ENCODE assay signal across 9 cellular contexts in the genomic region with DNA sequence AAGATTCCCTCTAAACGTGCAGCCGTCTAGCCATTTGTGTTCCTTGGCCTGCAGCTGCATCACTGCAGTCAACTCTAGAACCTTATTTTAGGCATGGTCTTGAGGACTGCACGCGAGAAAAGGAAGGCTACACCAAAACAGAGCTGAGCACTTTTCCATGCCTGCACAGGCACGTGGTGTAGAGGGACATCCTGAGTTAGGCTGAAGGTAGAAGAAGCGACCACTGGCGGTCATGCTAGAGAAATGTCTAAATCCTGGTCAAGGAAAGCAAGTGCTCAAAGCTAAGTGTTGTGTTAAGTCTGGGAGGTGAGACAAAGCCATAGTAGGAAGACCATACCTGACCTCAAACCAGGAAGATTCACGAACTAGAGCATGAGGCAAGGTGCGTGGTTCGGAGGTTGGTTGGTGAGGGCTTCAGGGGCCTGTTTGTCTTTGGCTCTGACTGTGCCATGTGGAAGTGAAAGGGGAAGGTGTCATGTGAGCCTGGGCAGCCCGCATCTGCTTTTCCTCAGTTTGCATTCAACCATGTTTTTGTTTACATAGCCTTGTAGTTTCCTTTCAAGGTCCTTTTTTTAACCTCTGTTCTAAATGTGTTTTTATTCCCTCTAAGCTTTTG.
DNase-seq lines count a peak whose midpoint lies in the region; ATAC-seq, FAIRE-seq and TF ChIP-seq lines count a peak whose summit lies in the region.
"Had no signal": no experiment of that assay in that cellular context is flagged by ENCODE, and none has a peak within 500 bp of the region (broad histone marks: within the 10 kb centered on the region; RNA-seq: fewer than 3 reads in every experiment).

No MANE protein-coding gene starts in this region.

- peaks cover 12 to 43% (median 21%) of the 10 kb centered on the region in 10 experiments for H3K4me1 ChIP-seq in BLaER1 treated with 17β-estradiol and CSF1 and Interleukin-3, amounts not matched to agents 10 nM and 100 nM
- H3K4me1 ChIP-seq in GM12878 (ENCODE audit: control insufficient read depth, insufficient read depth, low read length): no peaks in the 10 kb centered on the region
- no peaks in the 10 kb centered on the region for H3K4me1 ChIP-seq in sigmoid colon

- H3K27me3 ChIP-seq in BLaER1 treated with 17β-estradiol and CSF1 and Interleukin-3, amounts not matched to agents 10 nM and 100 nM: no peaks in the 10 kb centered on the region
- no peaks in the 10 kb centered on the region for H3K27me3 ChIP-seq in GM12878 (replicated peaks in 1 of 2; ENCODE audit: control insufficient read depth in 2 of 2, insufficient read depth in 2 of 2, low read length in 1 of 2)
- H3K27me3 ChIP-seq in sigmoid colon: no peaks in the 10 kb centered on the region

- POLR2A ChIA-PET in GM12878 (lab: Charles Lee): no interaction called here

- no peak for TF ChIP-seq POLR2A in GM12878 (IDR thresholded peaks at IDR 0.05; ENCODE audit: low read depth, low read length)
- no peak for TF ChIP-seq POLR2A in H54 (IDR thresholded peaks at IDR 0.05; ENCODE audit: low read depth, low read length)
- TF ChIP-seq POLR2A in sigmoid colon (IDR thresholded peaks at IDR 0.05): no peak

- RAD21 ChIA-PET in GM12878 (lab: Charles Lee; ENCODE audit: unreplicated experiment): no interaction called here

- TF ChIP-seq EP300 in GM12878 (IDR thresholded peaks at IDR 0.05; ENCODE audit: borderline replicate concordance in 1 of 2, control insufficient read depth in 1 of 2, low read depth in 2 of 2, low read length in 2 of 2) (no peak), sigmoid colon (IDR thresholded peaks at IDR 0.05) (no peak)

- WGBS in GM12878 (ENCODE audit: insufficient coverage, insufficient replicate concordance, low lambda C conversion rate, missing lambda C conversion rate): 22% methylated on average over 11 of the region's 11 CpGs
- 83 to 93% methylated on average over 11 of the region's 11 CpGs for WGBS in sigmoid colon, 2 donors

- H2AFZ ChIP-seq in GM12878 (ENCODE audit: control insufficient read depth, low read depth, low read length): peak overlapping the region; percentile 40

- peak; percentile 7 for DNase-seq in GM12878 (ENCODE audit: low read depth, low spot score)
- no peak for DNase-seq in H54 (ENCODE audit: insufficient read length, low spot score)
- no peak for DNase-seq in activated naive CD4-positive, alpha-beta T cell (lab: John Stamatoyannopoulos, UW)
- DNase-seq in T-helper 2 cell: no peak
- DNase-seq in sigmoid colon: no peak
- DNase-seq: NCI-H1694 treated with DMSO at 0.1 percent for 48 hours had no signal

- ATAC-seq in GM19395 (IDR thresholded peaks at IDR 0.05; ENCODE audit: unreplicated experiment) (peak; percentile 78), HG03095 (IDR thresholded peaks at IDR 0.05; ENCODE audit: unreplicated experiment) (peak; percentile 68), GM12878 (peak; percentile 35)

- TF ChIP-seq CTCF in GM12878 (IDR thresholded peaks at IDR 0.05 in 2 of 3, conservative IDR thresholded peaks at IDR 0.05 in 1 of 3; ENCODE audit: control insufficient read depth in 2 of 3, extremely low read depth in 1 of 3, insufficient read depth in 1 of 3, low read depth in 3 of 3, low read length in 3 of 3) (peak in 1 of 3 experiments; percentile 10; a peak in 1 of 6 replicates), sigmoid colon (IDR thresholded peaks at IDR 0.05) (no peak)

- H3K9me3 ChIP-seq in BLaER1 treated with 17β-estradiol and CSF1 and Interleukin-3, amounts not matched to agents 10 nM and 100 nM (replicated peaks in 1 of 11): no peaks in the 10 kb centered on the region
- H3K9me3 ChIP-seq in GM12878 (replicated peaks; ENCODE audit: control insufficient read depth, insufficient read depth, low read length): no peaks in the 10 kb centered on the region
- no peaks in the 10 kb centered on the region for H3K9me3 ChIP-seq in sigmoid colon

- FAIRE-seq in GM12878 (lab: Jason Lieb, UNC) (no peak), H54 (lab: Jason Lieb, UNC) (no peak)

- H4K20me1 ChIP-seq in BLaER1 treated with 17β-estradiol and CSF1 and Interleukin-3, amounts not matched to agents 10 nM and 100 nM: no peaks in the 10 kb centered on the region
- no peaks in the 10 kb centered on the region for H4K20me1 ChIP-seq in GM12878 (ENCODE audit: control insufficient read depth, insufficient read depth)

- SMC1A ChIA-PET in GM12878 (lab: Charles Lee; ENCODE audit: uncharacterized antibody, unreplicated experiment): interaction anchor here (0.6 to 1.4 kb wide), 3 partner anchors 10 to 1196 kb away, joined by 3 read pairs; no protein-coding TSS in a partner anchor

- no peak for TF ChIP-seq RAD21 in GM12878 (IDR thresholded peaks at IDR 0.05; ENCODE audit: insufficient read depth, low read depth, low read length)

- H3K79me2 ChIP-seq in GM12878 (ENCODE audit: control insufficient read depth, insufficient read depth, low read length): no peaks in the 10 kb centered on the region

- in situ Hi-C loops in GM12878 (cut with MboI): no loop called here

- intact Hi-C loops in GM12878 (cut with micrococcal nuclease; ENCODE audit: unreplicated experiment): no loop called here
- intact Hi-C loops in sigmoid colon (cut with DNase I): no loop called here

- CTCF ChIA-PET in GM12878 (lab: Yijun Ruan, JAX): interaction anchor here (0.6 to 1.2 kb wide), 2 partner anchors 9 to 231 kb away, joined by 3 read pairs; no protein-coding TSS in a partner anchor

- H3K27ac ChIP-seq in BLaER1 treated with 17β-estradiol and CSF1 and Interleukin-3, amounts not matched to agents 10 nM and 100 nM: peak overlapping the region in 9 of 11 experiments; percentile 17 to 73 (median 58); a peak in 16 of 22 replicates
- H3K27ac ChIP-seq in GM12878 (ENCODE audit: control insufficient read depth, insufficient read depth): no peak overlapping the region
- H3K27ac ChIP-seq in sigmoid colon: no peak overlapping the region

- H3K4me2 ChIP-seq in BLaER1 treated with 17β-estradiol and CSF1 and Interleukin-3, amounts not matched to agents 10 nM and 100 nM: peak overlapping the region; percentile 14 to 71 (median 34); a peak in 21 of 22 replicates
- peak overlapping the region; percentile 38; the same call in 1 of the 2 replicates for H3K4me2 ChIP-seq in GM12878 (ENCODE audit: control insufficient read depth, insufficient read depth)

- H3K36me3 ChIP-seq in BLaER1 treated with 17β-estradiol and CSF1 and Interleukin-3, amounts not matched to agents 10 nM and 100 nM: peaks cover 0 to 70% (median 38%) of the 10 kb centered on the region in 11 experiments; a peak in 13 of 22 replicates
- no peaks in the 10 kb centered on the region for H3K36me3 ChIP-seq in GM12878 (ENCODE audit: control insufficient read depth in 2 of 2, insufficient read depth in 2 of 2, low read length in 1 of 2)
- no peaks in the 10 kb centered on the region for H3K36me3 ChIP-seq in sigmoid colon

- no peak overlapping the region for H3K4me3 ChIP-seq in BLaER1 treated with 17β-estradiol and CSF1 and Interleukin-3, amounts not matched to agents 10 nM and 100 nM
- no peak overlapping the region for H3K4me3 ChIP-seq in GM12878
- H3K4me3 ChIP-seq in sigmoid colon: no peak overlapping the region

- BruUV-seq in GM12878 (replicated peaks; lab: Mats Ljungman, UMichigan): no TSS peak

- H3K9ac ChIP-seq in BLaER1 treated with 17β-estradiol and CSF1 and Interleukin-3, amounts not matched to agents 10 nM and 100 nM: peak overlapping the region in 4 of 11 experiments; percentile 26 to 55 (median 48); a peak in 5 of 22 replicates
- no peak overlapping the region for H3K9ac ChIP-seq in GM12878 (ENCODE audit: control insufficient read depth, insufficient read depth, low read length)

TF ChIP-seq in GM12878, 131 proteins besides CTCF, POLR2A, EP300 and RAD21:
- TF ChIP-seq, protein P1, sequence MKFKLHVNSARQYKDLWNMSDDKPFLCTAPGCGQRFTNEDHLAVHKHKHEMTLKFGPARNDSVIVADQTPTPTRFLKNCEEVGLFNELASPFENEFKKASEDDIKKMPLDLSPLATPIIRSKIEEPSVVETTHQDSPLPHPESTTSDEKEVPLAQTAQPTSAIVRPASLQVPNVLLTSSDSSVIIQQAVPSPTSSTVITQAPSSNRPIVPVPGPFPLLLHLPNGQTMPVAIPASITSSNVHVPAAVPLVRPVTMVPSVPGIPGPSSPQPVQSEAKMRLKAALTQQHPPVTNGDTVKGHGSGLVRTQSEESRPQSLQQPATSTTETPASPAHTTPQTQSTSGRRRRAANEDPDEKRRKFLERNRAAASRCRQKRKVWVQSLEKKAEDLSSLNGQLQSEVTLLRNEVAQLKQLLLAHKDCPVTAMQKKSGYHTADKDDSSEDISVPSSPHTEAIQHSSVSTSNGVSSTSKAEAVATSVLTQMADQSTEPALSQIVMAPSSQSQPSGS (IDR thresholded peaks at IDR 0.05; ENCODE audit: low read length): no peak
- peak; percentile 36 for TF ChIP-seq MYC (IDR thresholded peaks at IDR 0.05; ENCODE audit: insufficient read depth, insufficient read length, insufficient replicate concordance, low read length, severe bottlenecking)
TF ChIP-seq in GM12878: peak in this region for 1.

Comparison
In these comparisons a context has a peak if more than half of its experiments do, and no peak if none do; other contexts are left out.
1. H3K27ac ChIP-seq: peak in BLaER1 treated with 17β-estradiol and CSF1 and Interleukin-3, amounts not matched to agents 10 nM and 100 nM (9 of 11); none in GM12878 (single experiment) and sigmoid colon (0 of 4).
2. Peak in every context shown above with its lines, with median percentiles within 50 percentile points of each other: ATAC-seq.